Comparison of ENCODE assay signal across 29 cellular contexts in genomic region chr10:119438717-119439116, GRCh38.
DNase-seq lines count a peak whose midpoint lies in the region; ATAC-seq, FAIRE-seq and TF ChIP-seq lines count a peak whose summit lies in the region.
"Had no signal": no experiment of that assay in that cellular context is flagged by ENCODE, and none has a peak within 500 bp of the region (broad histone marks: within the 10 kb centered on the region; RNA-seq: fewer than 3 reads in every experiment).

No MANE protein-coding gene starts in this region.

- no peak for TF ChIP-seq RAD21 in HepG2 (CRISPR knock-in tag; IDR thresholded peaks at IDR 0.05)

- 100% methylated on average over 2 of the region's 2 CpGs for WGBS in HepG2 (ENCODE audit: low lambda C conversion rate)
- 100% methylated on average over 2 of the region's 2 CpGs for WGBS in right lobe of liver (ENCODE audit: insufficient coverage, low coverage, low lambda C conversion rate, missing lambda C conversion rate)

- H2AFZ ChIP-seq in HepG2 (ENCODE audit: low read length): no peak overlapping the region
- H2AFZ ChIP-seq: GM23248 had no signal

- H3K4me1 Mint-ChIP-seq in activated CD4-positive, alpha-beta T cell treated with anti-CD3 and anti-CD28 coated beads, Interleukin-2, amount 10 ng/mL, durations not matched to agents 7 days and 5 days: no peaks in the 10 kb centered on the region
- H3K4me1 Mint-ChIP-seq in memory B cell: peaks cover 11% of the 10 kb centered on the region
- H3K4me1 Mint-ChIP-seq: CD14-positive monocyte; CD8-positive, alpha-beta memory T cell had no signal

- H3K79me2 ChIP-seq in HepG2 (ENCODE audit: insufficient read depth, low read length): no peaks in the 10 kb centered on the region

- H4K20me1 ChIP-seq in HepG2 (ENCODE audit: insufficient read depth, low read length): no peaks in the 10 kb centered on the region

- TF ChIP-seq POLR2A in HepG2 (IDR thresholded peaks at IDR 0.05; ENCODE audit: insufficient read depth in 1 of 2, low read depth in 2 of 2, low read length in 2 of 2) (no peak), right lobe of liver (IDR thresholded peaks at IDR 0.05) (no peak)

- no peak for FAIRE-seq in HepG2 (lab: Jason Lieb, UNC)
- FAIRE-seq: A204.1, D721Med, GM12878, GM19239, H1 had no signal

- peaks cover 15% of the 10 kb centered on the region for H3K9me3 Mint-ChIP-seq in activated CD4-positive, alpha-beta T cell treated with anti-CD3 and anti-CD28 coated beads, Interleukin-2, amount 10 ng/mL, durations not matched to agents 7 days and 5 days
- H3K9me3 Mint-ChIP-seq in memory B cell: no peaks in the 10 kb centered on the region

- no peak for DNase-seq in activated CD4-positive, alpha-beta T cell treated with anti-CD3 and anti-CD28 coated beads, Interleukin-2, amount 10 ng/mL, durations not matched to agents 7 days and 5 days
- no peak for DNase-seq in activated CD4-positive, alpha-beta T cell treated with anti-CD3 and anti-CD28 coated beads, Interleukin-2, amount 50 U/mL, for 1 hour
- DNase-seq in HepG2 (ENCODE audit: low spot score): no peak
- DNase-seq in right lobe of liver: no peak
- no peak for DNase-seq in memory B cell (ENCODE audit: low spot score in 2 of 2)
- DNase-seq in stimulated activated CD4-positive, alpha-beta T cell treated with anti-CD3 and anti-CD28 coated beads, Interleukin-1b, Interleukin-23, amount 100 ng/mL, for 48 hours: no peak
- no peak for DNase-seq in stimulated activated CD4-positive, alpha-beta T cell treated with anti-CD3 and anti-CD28 coated beads, Interleukin-4, amount 100 ng/mL, for 24 hours
- no peak for DNase-seq in H7
- DNase-seq: ACHN; AML-193; BE2C; CD4-positive, alpha-beta T cell; CD8-positive, alpha-beta memory T cell; DMS 273 treated with DMSO at 0.1 percent for 48 hours; DMS79; EL; GDM1; H9; HFFc6 had no signal

- CTCF ChIA-PET in activated CD4-positive, alpha-beta T cell treated with anti-CD3 and anti-CD28 coated beads, Interleukin-2, amount 10 ng/mL, durations not matched to agents 7 days and 5 days (lab: Charles Lee): interaction anchor here (1.2 kb wide), 1 partner anchor 21 kb away, joined by 3 read pairs; no protein-coding TSS in a partner anchor
- CTCF ChIA-PET in HepG2 (lab: Yijun Ruan, JAX; ENCODE audit: low intra/inter-chr PET ratio, low total read pairs): no interaction called here

- H3K4me3 ChIP-seq in HepG2 (replicated peaks in 1 of 3; ENCODE audit: insufficient read depth in 1 of 3, low read depth in 2 of 3, low read length in 3 of 3) (no peak overlapping the region), right lobe of liver (no peak overlapping the region), H7 (ENCODE audit: insufficient read depth, low read depth, low read length) (no peak overlapping the region)
- H3K4me3 ChIP-seq: BLaER1 treated with 17β-estradiol and CSF1 and Interleukin-3, amounts not matched to agents 10 nM and 100 nM; GM12878; GM23248 had no signal

- H3K27ac Mint-ChIP-seq in activated CD4-positive, alpha-beta T cell treated with anti-CD3 and anti-CD28 coated beads, Interleukin-2, amount 10 ng/mL, durations not matched to agents 7 days and 5 days: peak overlapping the region; percentile 44
- H3K27ac Mint-ChIP-seq in memory B cell: peak overlapping the region; percentile 48
- H3K27ac Mint-ChIP-seq: CD14-positive monocyte; CD4-positive, alpha-beta T cell; H9; HFFc6 had no signal

- intact Hi-C loops in HepG2 (cut with micrococcal nuclease; ENCODE audit: unreplicated experiment) (no loop called here), right lobe of liver (cut with DNase I) (no loop called here)

- no peak for TF ChIP-seq CTCF in HepG2 (CRISPR knock-in tag; IDR thresholded peaks at IDR 0.05)
- TF ChIP-seq CTCF in right lobe of liver (IDR thresholded peaks at IDR 0.05): no peak

- in situ Hi-C loops in HepG2 (cut with HindIII; ENCODE audit: extremely low pct_ligation_motif_present, low pct_unique_long_range_greater_than_20kb): no loop called here

- peaks cover 26% of the 10 kb centered on the region for H3K36me3 Mint-ChIP-seq in activated CD4-positive, alpha-beta T cell treated with anti-CD3 and anti-CD28 coated beads, Interleukin-2, amount 10 ng/mL, durations not matched to agents 7 days and 5 days (ENCODE audit: low read depth)
- peaks cover 19% of the 10 kb centered on the region for H3K36me3 Mint-ChIP-seq in memory B cell

- no peak for TF ChIP-seq EP300 in HepG2 (IDR thresholded peaks at IDR 0.05; ENCODE audit: low read depth in 2 of 2, low read length in 2 of 2)
- no peak for TF ChIP-seq EP300 in HepG2 (CRISPR knock-in tag; IDR thresholded peaks at IDR 0.05; ENCODE audit: borderline replicate concordance)

- H3K9me3 ChIP-seq in HepG2 (ENCODE audit: low read length) (peaks cover 9% of the 10 kb centered on the region; the same call in 1 of the 2 replicates), right lobe of liver (no peaks in the 10 kb centered on the region)
- H3K9me3 ChIP-seq: BE2C had no signal

- no peak overlapping the region for H3K4me2 ChIP-seq in HepG2 (ENCODE audit: low read depth, low read length)
- H3K4me2 ChIP-seq: BLaER1 treated with 17β-estradiol and CSF1 and Interleukin-3, amounts not matched to agents 10 nM and 100 nM had no signal

- H3K27me3 ChIP-seq in HepG2 (ENCODE audit: control insufficient read depth in 1 of 2, insufficient read depth in 2 of 2, low read length in 2 of 2) (no peaks in the 10 kb centered on the region), right lobe of liver (no peaks in the 10 kb centered on the region), H7 (ENCODE audit: control insufficient read depth, insufficient read depth, low read length) (no peaks in the 10 kb centered on the region)
- H3K27me3 ChIP-seq: BE2C had no signal

- POLR2A ChIA-PET in activated CD4-positive, alpha-beta T cell treated with anti-CD3 and anti-CD28 coated beads, Interleukin-2, amount 10 ng/mL, durations not matched to agents 7 days and 5 days (lab: Charles Lee): no interaction called here
- POLR2A ChIA-PET in HepG2 (lab: Yijun Ruan, JAX): no interaction called here

- no peaks in the 10 kb centered on the region for H3K4me1 ChIP-seq in HepG2 (ENCODE audit: insufficient read depth, low read length)
- no peaks in the 10 kb centered on the region for H3K4me1 ChIP-seq in right lobe of liver
- H3K4me1 ChIP-seq: BE2C had no signal

- H3K4me3 Mint-ChIP-seq in activated CD4-positive, alpha-beta T cell treated with anti-CD3 and anti-CD28 coated beads, Interleukin-2, amount 10 ng/mL, durations not matched to agents 7 days and 5 days: no peak overlapping the region
- H3K4me3 Mint-ChIP-seq in memory B cell: no peak overlapping the region
- H3K4me3 Mint-ChIP-seq: CD14-positive monocyte; CD4-positive, alpha-beta T cell; CD8-positive, alpha-beta memory T cell; H9; HFFc6 had no signal

- H3K9ac ChIP-seq in HepG2 (ENCODE audit: insufficient read depth, low read depth, low read length): no peak overlapping the region
- H3K9ac ChIP-seq: BLaER1 treated with 17β-estradiol and CSF1 and Interleukin-3, amounts not matched to agents 10 nM and 100 nM; GM23248 had no signal

- ATAC-seq in HepG2: no peak
- no peak for ATAC-seq in right lobe of liver
- no peak for ATAC-seq in memory B cell (ENCODE audit: low read depth)
- ATAC-seq: GM12878, HCT116 had no signal

- H3K27ac ChIP-seq in HepG2 (ENCODE audit: extremely low read length, insufficient read depth, low read length) (no peak overlapping the region), right lobe of liver (no peak overlapping the region)
- H3K27ac ChIP-seq: 22Rv1; BLaER1 treated with 17β-estradiol and CSF1 and Interleukin-3, amounts not matched to agents 10 nM and 100 nM; GM23248 had no signal

- H3K27me3 Mint-ChIP-seq in activated CD4-positive, alpha-beta T cell treated with anti-CD3 and anti-CD28 coated beads, Interleukin-2, amount 10 ng/mL, durations not matched to agents 7 days and 5 days: no peaks in the 10 kb centered on the region
- no peaks in the 10 kb centered on the region for H3K27me3 Mint-ChIP-seq in memory B cell
- H3K27me3 Mint-ChIP-seq: CD4-positive, alpha-beta T cell; CD8-positive, alpha-beta memory T cell had no signal

- H3K36me3 ChIP-seq in HepG2 (replicated peaks in 1 of 2; ENCODE audit: control insufficient read depth in 1 of 2, insufficient read depth in 2 of 2, low read length in 2 of 2) (no peaks in the 10 kb centered on the region; a peak in 1 of 5 replicates), right lobe of liver (no peaks in the 10 kb centered on the region), H7 (replicated peaks; ENCODE audit: control insufficient read depth, insufficient read depth, low read length) (no peaks in the 10 kb centered on the region)
- H3K36me3 ChIP-seq: BE2C had no signal

- BruUV-seq in HepG2 (replicated peaks; lab: Mats Ljungman, UMichigan): no TSS peak

TF ChIP-seq in HepG2, 621 proteins besides CTCF, POLR2A, EP300 and RAD21 (continues in another document):
- TF ChIP-seq ZSCAN30 (CRISPR knock-in tag; IDR thresholded peaks at IDR 0.05) (peak; percentile 77; the same call in 1 of the 2 replicates), FIP1L1 (IDR thresholded peaks at IDR 0.05; ENCODE audit: borderline replicate concordance, insufficient read depth, low read depth, low read length) (no peak), XRCC5 (optimal IDR thresholded peaks at IDR 0.05; ENCODE audit: low read length) (no peak)
